1 cellular context compared by ENCODE assay signal in the genomic region with DNA sequence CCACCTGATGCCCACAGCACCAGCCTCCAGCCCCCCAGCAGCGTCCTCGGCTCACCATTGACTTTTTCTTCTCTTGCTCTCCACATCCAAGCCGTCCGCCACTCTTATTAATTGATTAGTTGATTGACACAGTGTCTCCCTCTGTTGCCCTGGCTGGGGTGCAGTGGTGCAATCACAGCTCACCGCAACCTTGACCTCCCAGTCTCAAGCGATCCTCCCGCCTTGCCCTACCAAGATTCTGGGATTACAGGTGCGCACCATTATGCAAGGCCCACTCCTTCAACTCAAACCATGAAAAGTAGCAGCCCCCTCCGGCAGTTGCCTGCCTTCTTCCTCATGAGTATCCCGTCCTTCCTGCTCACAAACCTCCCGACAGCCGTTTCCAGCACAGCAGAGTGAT.
TF ChIP-seq lines count a peak whose summit lies in the region.

No MANE protein-coding gene starts in this region.

TF ChIP-seq in SK-N-SH, 30 proteins besides CTCF, POLR2A, EP300 and RAD21 (continued from another document):
- TF ChIP-seq, protein P1, sequence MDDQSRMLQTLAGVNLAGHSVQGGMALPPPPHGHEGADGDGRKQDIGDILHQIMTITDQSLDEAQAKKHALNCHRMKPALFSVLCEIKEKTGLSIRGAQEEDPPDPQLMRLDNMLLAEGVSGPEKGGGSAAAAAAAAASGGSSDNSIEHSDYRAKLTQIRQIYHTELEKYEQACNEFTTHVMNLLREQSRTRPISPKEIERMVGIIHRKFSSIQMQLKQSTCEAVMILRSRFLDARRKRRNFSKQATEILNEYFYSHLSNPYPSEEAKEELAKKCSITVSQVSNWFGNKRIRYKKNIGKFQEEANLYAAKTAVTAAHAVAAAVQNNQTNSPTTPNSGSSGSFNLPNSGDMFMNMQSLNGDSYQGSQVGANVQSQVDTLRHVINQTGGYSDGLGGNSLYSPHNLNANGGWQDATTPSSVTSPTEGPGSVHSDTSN (IDR thresholded peaks at IDR 0.05), result no peak
- TF ChIP-seq GABPA (IDR thresholded peaks at IDR 0.05; ENCODE audit: low read depth) (no peak), ZBTB33 (IDR thresholded peaks at IDR 0.05; ENCODE audit: borderline replicate concordance, low read depth) (no peak), POLR2AphosphoS5 (IDR thresholded peaks at IDR 0.05; ENCODE audit: low read depth, low read length) (no peak), RXRA (IDR thresholded peaks at IDR 0.05; ENCODE audit: borderline replicate concordance, low read depth) (no peak), RCOR1 (IDR thresholded peaks at IDR 0.05; ENCODE audit: low read length) (no peak), RFX5 (IDR thresholded peaks at IDR 0.05; ENCODE audit: low read length) (no peak), ELF1 (IDR thresholded peaks at IDR 0.05) (no peak), FOXM1 (IDR thresholded peaks at IDR 0.05; ENCODE audit: low read depth) (no peak), EZH2phosphoT487 (IDR thresholded peaks at IDR 0.05; ENCODE audit: borderline replicate concordance, low read depth) (no peak), GATA2 (CRISPR knock-in tag; IDR thresholded peaks at IDR 0.05) (no peak)
- TF ChIP-seq, protein P2, sequence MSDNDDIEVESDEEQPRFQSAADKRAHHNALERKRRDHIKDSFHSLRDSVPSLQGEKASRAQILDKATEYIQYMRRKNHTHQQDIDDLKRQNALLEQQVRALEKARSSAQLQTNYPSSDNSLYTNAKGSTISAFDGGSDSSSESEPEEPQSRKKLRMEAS (IDR thresholded peaks at IDR 0.05; ENCODE audit: low read depth), result no peak
